ENCODE assay signal across 1 cellular context in the genomic region with DNA sequence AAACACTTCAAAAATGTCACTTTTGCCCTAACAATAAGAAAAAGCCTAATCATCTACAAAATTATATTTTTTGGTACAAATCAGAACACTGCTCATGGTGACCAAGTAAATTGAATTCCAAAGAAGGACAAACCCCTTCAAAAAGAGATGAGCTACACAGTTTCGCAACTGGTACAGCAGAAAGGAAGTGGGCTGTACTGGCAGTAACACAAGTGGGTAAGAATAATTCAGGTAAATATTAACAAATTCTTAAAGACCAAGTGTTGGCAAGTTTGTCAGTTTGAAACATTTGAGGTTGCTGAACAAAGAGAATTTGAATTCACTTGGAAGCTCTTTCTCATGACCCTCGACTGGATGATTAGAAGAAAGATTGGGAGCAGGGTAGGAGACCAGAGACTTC.
TF ChIP-seq lines count a peak whose summit lies in the region.

No MANE protein-coding gene starts in this region.

TF ChIP-seq in GM12878, 131 proteins besides CTCF, POLR2A, EP300 and RAD21:
- TF ChIP-seq NBN (IDR thresholded peaks at IDR 0.05) (no peak), PAX5 (IDR thresholded peaks at IDR 0.05; ENCODE audit: borderline replicate concordance, low read depth, low read length) (no peak), POLR2AphosphoS2 (IDR thresholded peaks at IDR 0.05; ENCODE audit: low read depth, low read length) (no peak), TCF7 (IDR thresholded peaks at IDR 0.05; ENCODE audit: borderline replicate concordance) (no peak), RAD51 (IDR thresholded peaks at IDR 0.05) (no peak), SIX5 (IDR thresholded peaks at IDR 0.05; ENCODE audit: low read depth, low read length, severe bottlenecking) (no peak), ZNF217 (IDR thresholded peaks at IDR 0.05) (no peak), GATAD2B (conservative IDR thresholded peaks at IDR 0.05; ENCODE audit: low read depth) (no peak), MYB (IDR thresholded peaks at IDR 0.05; ENCODE audit: borderline replicate concordance, low read depth, low read length) (no peak), SMAD1 (IDR thresholded peaks at IDR 0.05; ENCODE audit: low read depth, partially characterized antibody) (no peak), CREB1 (IDR thresholded peaks at IDR 0.05; ENCODE audit: low read depth) (no peak), YY1 (IDR thresholded peaks at IDR 0.05; ENCODE audit: low read depth, low read length) (no peak), NFIC (IDR thresholded peaks at IDR 0.05; ENCODE audit: low read depth, low read length) (no peak), SUZ12 (IDR thresholded peaks at IDR 0.05; ENCODE audit: unreplicated experiment) (no peak), DPF2 (IDR thresholded peaks at IDR 0.05) (no peak), YBX1 (IDR thresholded peaks at IDR 0.05) (no peak), EGR1 (IDR thresholded peaks at IDR 0.05; ENCODE audit: borderline replicate concordance in 1 of 2, low read depth in 2 of 2, low read length in 2 of 2) (no peak), PBX3 (IDR thresholded peaks at IDR 0.05; ENCODE audit: insufficient replicate concordance, low read depth, low read length) (no peak)
- TF ChIP-seq, protein P1, sequence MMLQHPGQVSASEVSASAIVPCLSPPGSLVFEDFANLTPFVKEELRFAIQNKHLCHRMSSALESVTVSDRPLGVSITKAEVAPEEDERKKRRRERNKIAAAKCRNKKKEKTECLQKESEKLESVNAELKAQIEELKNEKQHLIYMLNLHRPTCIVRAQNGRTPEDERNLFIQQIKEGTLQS (IDR thresholded peaks at IDR 0.05; ENCODE audit: borderline replicate concordance, extremely low read depth, low read depth, low read length): no peak
- TF ChIP-seq, protein P2, sequence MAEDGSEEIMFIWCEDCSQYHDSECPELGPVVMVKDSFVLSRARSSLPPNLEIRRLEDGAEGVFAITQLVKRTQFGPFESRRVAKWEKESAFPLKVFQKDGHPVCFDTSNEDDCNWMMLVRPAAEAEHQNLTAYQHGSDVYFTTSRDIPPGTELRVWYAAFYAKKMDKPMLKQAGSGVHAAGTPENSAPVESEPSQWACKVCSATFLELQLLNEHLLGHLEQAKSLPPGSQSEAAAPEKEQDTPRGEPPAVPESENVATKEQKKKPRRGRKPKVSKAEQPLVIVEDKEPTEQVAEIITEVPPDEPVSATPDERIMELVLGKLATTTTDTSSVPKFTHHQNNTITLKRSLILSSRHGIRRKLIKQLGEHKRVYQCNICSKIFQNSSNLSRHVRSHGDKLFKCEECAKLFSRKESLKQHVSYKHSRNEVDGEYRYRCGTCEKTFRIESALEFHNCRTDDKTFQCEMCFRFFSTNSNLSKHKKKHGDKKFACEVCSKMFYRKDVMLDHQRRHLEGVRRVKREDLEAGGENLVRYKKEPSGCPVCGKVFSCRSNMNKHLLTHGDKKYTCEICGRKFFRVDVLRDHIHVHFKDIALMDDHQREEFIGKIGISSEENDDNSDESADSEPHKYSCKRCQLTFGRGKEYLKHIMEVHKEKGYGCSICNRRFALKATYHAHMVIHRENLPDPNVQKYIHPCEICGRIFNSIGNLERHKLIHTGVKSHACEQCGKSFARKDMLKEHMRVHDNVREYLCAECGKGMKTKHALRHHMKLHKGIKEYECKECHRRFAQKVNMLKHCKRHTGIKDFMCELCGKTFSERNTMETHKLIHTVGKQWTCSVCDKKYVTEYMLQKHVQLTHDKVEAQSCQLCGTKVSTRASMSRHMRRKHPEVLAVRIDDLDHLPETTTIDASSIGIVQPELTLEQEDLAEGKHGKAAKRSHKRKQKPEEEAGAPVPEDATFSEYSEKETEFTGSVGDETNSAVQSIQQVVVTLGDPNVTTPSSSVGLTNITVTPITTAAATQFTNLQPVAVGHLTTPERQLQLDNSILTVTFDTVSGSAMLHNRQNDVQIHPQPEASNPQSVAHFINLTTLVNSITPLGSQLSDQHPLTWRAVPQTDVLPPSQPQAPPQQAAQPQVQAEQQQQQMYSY (CRISPR knock-in tag; IDR thresholded peaks at IDR 0.05): no peak
